34 cellular contexts compared by ENCODE assay signal in genomic region chr11:89416961-89417360, GRCh38.
"Had no signal": no experiment of that assay in that cellular context is flagged by ENCODE, and none has a peak within 500 bp of the region (broad histone marks: within the 10 kb centered on the region; RNA-seq: fewer than 3 reads in every experiment).

No MANE protein-coding gene starts in this region.

- H3K36me3 Mint-ChIP-seq: activated naive CD8-positive, alpha-beta T cell treated with anti-CD3 and anti-CD28 coated beads for 36 hours; T-cell had no signal

- H3K27me3 Mint-ChIP-seq: activated CD4-positive, alpha-beta T cell treated with anti-CD3 and anti-CD28 coated beads, Interleukin-2, amount 10 ng/mL, durations not matched to agents 24 days and 14 days; activated CD8-positive, alpha-beta T cell treated with anti-CD3 and anti-CD28 coated beads for 36 hours; activated naive CD8-positive, alpha-beta T cell treated with anti-CD3 and anti-CD28 coated beads for 36 hours; activated T-helper 17 cell treated with anti-CD3 and anti-CD28 coated beads, Interleukin-2, amount 50 U/mL, for 72 hours; T-cell; T-helper 17 cell had no signal

- H3K4me2 ChIP-seq: SK-N-SH had no signal

- H3K9me3 ChIP-seq: Peyer's patch, SJSA1, SK-N-SH had no signal

- H3K4me1 ChIP-seq: Peyer's patch, SJSA1 had no signal

- H3K9me3 Mint-ChIP-seq: activated CD4-positive, alpha-beta T cell treated with anti-CD3 and anti-CD28 coated beads, Interleukin-2, amount 10 ng/mL, durations not matched to agents 24 days and 14 days; activated CD8-positive, alpha-beta T cell treated with anti-CD3 and anti-CD28 coated beads for 36 hours; activated naive CD8-positive, alpha-beta T cell treated with anti-CD3 and anti-CD28 coated beads for 36 hours; activated T-cell treated with anti-CD3 and anti-CD28 coated beads, Interleukin-2, amount 50 U/mL, for 72 hours; activated T-helper 17 cell treated with anti-CD3 and anti-CD28 coated beads, Interleukin-2, amount 50 U/mL, for 72 hours had no signal

- H3K4me3 Mint-ChIP-seq: activated CD4-positive, alpha-beta T cell treated with anti-CD3 and anti-CD28 coated beads, Interleukin-2, amount 10 ng/mL, durations not matched to agents 24 days and 14 days; activated CD8-positive, alpha-beta T cell treated with anti-CD3 and anti-CD28 coated beads for 36 hours; activated naive CD8-positive, alpha-beta T cell treated with anti-CD3 and anti-CD28 coated beads for 36 hours; activated T-cell treated with anti-CD3 and anti-CD28 coated beads, Interleukin-2, amount 50 U/mL, for 72 hours; activated T-helper 17 cell treated with anti-CD3 and anti-CD28 coated beads, Interleukin-2, amount 50 U/mL, for 72 hours; T-cell; T-helper 17 cell had no signal

- H3K9ac ChIP-seq: SK-N-SH had no signal

- H3K27me3 ChIP-seq: brain microvascular endothelial cell, Peyer's patch, SJSA1 had no signal

- H3K4me1 Mint-ChIP-seq: activated CD4-positive, alpha-beta T cell treated with anti-CD3 and anti-CD28 coated beads, Interleukin-2, amount 10 ng/mL, durations not matched to agents 24 days and 14 days; activated naive CD8-positive, alpha-beta T cell treated with anti-CD3 and anti-CD28 coated beads for 36 hours; activated T-helper 17 cell treated with anti-CD3 and anti-CD28 coated beads, Interleukin-2, amount 50 U/mL, for 72 hours; T-cell; T-helper 17 cell had no signal

- H3K27ac ChIP-seq: brain microvascular endothelial cell, Peyer's patch, SJSA1, WERI-Rb-1 had no signal

- H3K36me3 ChIP-seq: brain microvascular endothelial cell, Peyer's patch, SJSA1, WERI-Rb-1 had no signal

- DNase-seq: activated CD4-positive, alpha-beta T cell treated with anti-CD3 and anti-CD28 coated beads, Interleukin-2, amount 10 ng/mL, durations not matched to agents 24 days and 14 days; activated CD4-positive, alpha-beta T cell treated with anti-CD3 and anti-CD28 coated beads, Interleukin-2, amount 50 U/mL, for 4 hours; activated CD8-positive, alpha-beta T cell treated with anti-CD3 and anti-CD28 coated beads for 36 hours; activated effector memory CD4-positive, alpha-beta T cell treated with anti-CD3 and anti-CD28 coated beads, Interleukin-2, amount 50 U/mL, for 16 hours; activated naive CD4-positive, alpha-beta T cell; activated naive CD4-positive, alpha-beta T cell treated with anti-CD3 and anti-CD28 coated beads, Interleukin-2, amount 50 U/mL, for 16 hours; activated naive CD8-positive, alpha-beta T cell treated with anti-CD3 and anti-CD28 coated beads for 36 hours; activated T-cell treated with anti-CD3 and anti-CD28 coated beads, Interleukin-2, amount 50 U/mL, for 1 hour; activated T-cell treated with anti-CD3 and anti-CD28 coated beads, Interleukin-2, amount 50 U/mL, for 72 hours; amniotic stem cell; aorta; brain microvascular endothelial cell; central memory CD4-positive, alpha-beta T cell; Karpas-422; KBM-7; NCI-H1105; NCI-H1417 treated with DMSO at 0.1 percent for 48 hours; NCI-H187 treated with DMSO at 0.1 percent for 48 hours; NCI-H2171 treated with DMSO at 0.1 percent for 48 hours; NCI-H2227 treated with DMSO at 0.1 percent for 48 hours; NCI-H446 treated with DMSO at 0.1 percent for 48 hours; NCI-H524; NCI-H82; NK-92 treated with Interleukin-12 subunit alpha and Interleukin-12 subunit beta, amount 100 ng/mL, for 24 hours; PC-3; Peyer's patch; RPMI8226; SHP77 treated with DMSO at 0.1 percent for 48 hours; SK-N-SH; T-cell; T-helper 17 cell; WERI-Rb-1 had no signal

- ATAC-seq: activated CD8-positive, alpha-beta T cell treated with anti-CD3 and anti-CD28 coated beads for 36 hours; activated T-cell treated with anti-CD3 and anti-CD28 coated beads, Interleukin-2, amount 50 U/mL, for 72 hours; activated T-helper 17 cell treated with anti-CD3 and anti-CD28 coated beads, Interleukin-2, amount 50 U/mL, for 72 hours; PC-3; T-cell; T-helper 17 cell had no signal

- H3K4me3 ChIP-seq: Peyer's patch, SJSA1 had no signal

- H3K27ac Mint-ChIP-seq: activated CD4-positive, alpha-beta T cell treated with anti-CD3 and anti-CD28 coated beads, Interleukin-2, amount 10 ng/mL, durations not matched to agents 24 days and 14 days; activated CD8-positive, alpha-beta T cell treated with anti-CD3 and anti-CD28 coated beads for 36 hours; activated naive CD8-positive, alpha-beta T cell treated with anti-CD3 and anti-CD28 coated beads for 36 hours; activated T-cell treated with anti-CD3 and anti-CD28 coated beads, Interleukin-2, amount 50 U/mL, for 72 hours; activated T-helper 17 cell treated with anti-CD3 and anti-CD28 coated beads, Interleukin-2, amount 50 U/mL, for 72 hours; T-cell; T-helper 17 cell had no signal
